Comparison of ENCODE assay signal across 1 cellular context in genomic region chr12:68611094-68611818, GRCh38.
A peak's percentile ranks its signal among the peaks of the same experiment; 100 is the strongest.
TF ChIP-seq lines count a peak whose summit lies in the region.

No MANE protein-coding gene starts in this region.

TF ChIP-seq in K562, 482 proteins besides CTCF, POLR2A, EP300 and RAD21 (continued from another document):
- TF ChIP-seq PBX2 (CRISPR knock-in tag; IDR thresholded peaks at IDR 0.05; ENCODE audit: low read depth) (no peak), PBX2 (tag; conservative IDR thresholded peaks at IDR 0.05; ENCODE audit: low read depth) (no peak), MAFK (IDR thresholded peaks at IDR 0.05; ENCODE audit: low read length) (no peak), STAT6 (CRISPR knock-in tag; IDR thresholded peaks at IDR 0.05) (no peak), SAFB2 (IDR thresholded peaks at IDR 0.05; ENCODE audit: borderline replicate concordance, low read depth, low read length, severe bottlenecking) (no peak), RBBP5 (IDR thresholded peaks at IDR 0.05; ENCODE audit: borderline replicate concordance, insufficient read depth, low read length, poor library complexity, severe bottlenecking) (peak; percentile 4), ZNF79 (CRISPR knock-in tag; IDR thresholded peaks at IDR 0.05; ENCODE audit: low read depth) (no peak), ZFPM2 (CRISPR knock-in tag; IDR thresholded peaks at IDR 0.05) (no peak), ZNF384 (IDR thresholded peaks at IDR 0.05; ENCODE audit: low read depth, low read length) (no peak), THAP12 (CRISPR knock-in tag; IDR thresholded peaks at IDR 0.05) (no peak), TSHZ1 (CRISPR knock-in tag; IDR thresholded peaks at IDR 0.05) (no peak), CHCHD3 (CRISPR knock-in tag; IDR thresholded peaks at IDR 0.05) (no peak), ATF2 (CRISPR knock-in tag; IDR thresholded peaks at IDR 0.05) (no peak), KAT7 (CRISPR knock-in tag; IDR thresholded peaks at IDR 0.05; ENCODE audit: borderline replicate concordance) (peak; percentile 73; the same call in 1 of the 2 replicates), ZNF696 (CRISPR knock-in tag; conservative IDR thresholded peaks at IDR 0.05) (no peak), NUFIP1 (IDR thresholded peaks at IDR 0.05; ENCODE audit: partially characterized antibody) (no peak), ZNF717 (CRISPR knock-in tag; IDR thresholded peaks at IDR 0.05) (no peak), CREB3 (tag; conservative IDR thresholded peaks at IDR 0.05; ENCODE audit: low read depth) (no peak), DLX4 (CRISPR knock-in tag; IDR thresholded peaks at IDR 0.05) (no peak), TAF1 (IDR thresholded peaks at IDR 0.05; ENCODE audit: control insufficient read depth, extremely low read depth, insufficient read depth, low read length, severe bottlenecking) (no peak), ZNF121 (CRISPR knock-in tag; conservative IDR thresholded peaks at IDR 0.05) (no peak), ZNF212 (CRISPR knock-in tag; IDR thresholded peaks at IDR 0.05) (no peak), TARDBP (IDR thresholded peaks at IDR 0.05) (no peak), KLF6 (CRISPR knock-in tag; IDR thresholded peaks at IDR 0.05; ENCODE audit: borderline replicate concordance) (no peak), SAP30 (IDR thresholded peaks at IDR 0.05; ENCODE audit: borderline replicate concordance, insufficient read depth, low read depth, low read length, poor library complexity, severe bottlenecking) (peak; percentile 49), CHD4 (IDR thresholded peaks at IDR 0.05; ENCODE audit: insufficient read depth, insufficient replicate concordance, low read depth, low read length, poor library complexity, severe bottlenecking) (no peak), MAX (CRISPR knock-in tag; IDR thresholded peaks at IDR 0.05) (no peak)
TF ChIP-seq in K562: peak in this region for 28.
